8 cellular contexts compared by ENCODE assay signal in the genomic region with DNA sequence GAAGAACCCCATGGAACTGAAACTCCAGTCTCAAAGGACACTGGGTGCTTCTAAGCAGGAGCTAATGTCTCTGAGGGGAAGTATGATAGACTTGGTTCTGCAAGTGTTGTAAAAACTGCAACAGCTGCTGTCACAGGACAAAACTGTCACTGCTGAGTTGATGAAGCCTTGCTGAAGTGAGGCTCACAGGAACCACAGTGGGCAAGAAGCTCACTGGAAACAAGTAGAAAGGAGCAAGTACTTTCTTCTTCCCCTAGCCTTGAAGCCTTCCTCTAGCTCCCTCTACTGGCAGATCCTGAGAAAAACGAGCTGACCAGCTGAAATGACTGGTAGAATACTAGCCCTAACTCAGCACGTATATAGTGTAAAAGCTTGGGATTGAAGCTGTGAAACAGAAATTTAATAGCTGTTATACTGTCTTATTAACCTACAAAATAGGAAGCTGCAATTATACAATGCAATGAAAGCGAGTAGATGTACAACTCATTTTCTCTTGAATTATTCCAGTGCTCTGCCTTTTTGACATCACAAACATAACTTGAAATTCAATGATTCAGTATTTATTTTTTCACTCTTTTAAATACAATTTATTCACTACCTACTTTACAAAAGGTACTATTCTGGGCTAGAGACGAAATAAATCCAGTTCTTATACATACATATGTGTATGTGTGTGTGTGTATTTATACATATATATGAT.
DNase-seq lines count a peak whose midpoint lies in the region; ATAC-seq, FAIRE-seq and TF ChIP-seq lines count a peak whose summit lies in the region.

No MANE protein-coding gene starts in this region.

- peak; percentile 87 for ATAC-seq in GM21619 (IDR thresholded peaks at IDR 0.05; ENCODE audit: unreplicated experiment)
- peak; percentile 91 for ATAC-seq in foreskin keratinocyte
- no peak for ATAC-seq in omental fat pad (ENCODE audit: low FRiP score)

- peaks cover 4% of the 10 kb centered on the region for H3K4me1 ChIP-seq in foreskin keratinocyte

- no peak for FAIRE-seq in HTR-8/SVneo (lab: Jason Lieb, UNC)

- H3K27ac ChIP-seq in foreskin keratinocyte = no peak overlapping the region

- peak; percentile 21 for DNase-seq in GM04504 (ENCODE audit: low read depth)
- peak; percentile 50 for DNase-seq in HTR-8/SVneo (ENCODE audit: insufficient read length, low spot score)
- DNase-seq in OCI-M2 (lab: John Stamatoyannopoulos, UW; ENCODE audit: unreplicated experiment) = peak; percentile 28
- DNase-seq in activated T-helper 1 cell treated with Interleukin-2 at 50 U/mL for 16 hours (ENCODE audit: low read depth) = peak; percentile 1
- peak; percentile 36 to 59 for DNase-seq in foreskin keratinocyte
- DNase-seq in omental fat pad (ENCODE audit: low spot score) = peak; percentile 22
- DNase-seq in mesenteric fat pad (ENCODE audit: low spot score) = no peak

- peak; percentile 82 for TF ChIP-seq CTCF in foreskin keratinocyte (conservative IDR thresholded peaks at IDR 0.05)
- no peak for TF ChIP-seq CTCF in omental fat pad (IDR thresholded peaks at IDR 0.05)

- H3K27me3 ChIP-seq in foreskin keratinocyte = no peaks in the 10 kb centered on the region
